ENCODE assay signal across 8 cellular contexts in the genomic region with DNA sequence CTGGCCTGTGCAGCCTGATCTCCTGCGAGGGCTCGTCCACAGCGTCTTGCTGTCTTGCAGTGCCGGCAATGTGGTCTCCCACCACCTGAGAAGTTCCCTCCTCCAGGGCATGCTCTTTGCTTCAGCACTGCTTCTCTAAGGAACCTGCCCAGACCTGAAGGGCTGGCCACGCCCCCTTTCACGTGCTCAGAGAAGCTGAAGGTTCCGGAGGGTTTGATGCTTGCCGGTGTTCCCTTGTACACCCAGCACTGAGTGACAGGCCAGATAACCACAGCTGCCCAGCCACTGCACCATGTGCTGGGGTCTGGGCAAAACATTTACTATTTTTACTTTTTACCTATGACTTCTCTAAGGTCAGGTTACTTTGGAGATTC. TPM values are rescaled to one million over a fixed set of nuclear protein-coding genes. Genes with fewer than 3 reads are reported as not detected.
DNase-seq lines count a peak whose midpoint lies in the region; ATAC-seq lines count a peak whose summit lies in the region.

No MANE protein-coding gene starts in this region.

- peaks cover 5% of the 10 kb centered on the region for H3K79me1 ChIP-seq in trophoblast cell (ENCODE audit: low read length)

- H3K36me3 ChIP-seq in effector memory CD4-positive, alpha-beta T cell (ENCODE audit: control insufficient read depth, insufficient read depth, low read length): peaks cover 16% of the 10 kb centered on the region
- H3K36me3 ChIP-seq in trophoblast cell (ENCODE audit: control insufficient read depth in 1 of 2, insufficient read depth in 2 of 2, low read length in 2 of 2): peaks cover 16 to 17% of the 10 kb centered on the region in 2 experiments

- no peak overlapping the region for H3K4me3 ChIP-seq in effector memory CD4-positive, alpha-beta T cell (ENCODE audit: insufficient read depth, low read depth, low read length, poor library complexity, severe bottlenecking)
- no peak overlapping the region for H3K4me3 ChIP-seq in trophoblast cell (ENCODE audit: low read depth, low read length)

- no peak overlapping the region for H2BK12ac ChIP-seq in trophoblast cell (ENCODE audit: low read length)

- H3K4me1 ChIP-seq in effector memory CD4-positive, alpha-beta T cell (ENCODE audit: control insufficient read depth, insufficient read depth, low read length, poor library complexity, severe bottlenecking): peaks cover 21% of the 10 kb centered on the region
- peaks cover 11 to 14% of the 10 kb centered on the region in 2 experiments for H3K4me1 ChIP-seq in trophoblast cell (ENCODE audit: control insufficient read depth in 1 of 2, insufficient read depth in 2 of 2, low read length in 2 of 2)

- H3K4me2 ChIP-seq in trophoblast cell (ENCODE audit: low read length): peak overlapping the region; percentile 21

- ATAC-seq in HG03354 (IDR thresholded peaks at IDR 0.05; ENCODE audit: poor library complexity, severe bottlenecking, unreplicated experiment) (no peak), HG02623 (IDR thresholded peaks at IDR 0.05; ENCODE audit: unreplicated experiment) (no peak)

- H3K79me2 ChIP-seq in trophoblast cell (ENCODE audit: control insufficient read depth, insufficient read depth, low read length, poor library complexity): peaks cover 12% of the 10 kb centered on the region

- no peak overlapping the region for H2AFZ ChIP-seq in trophoblast cell (ENCODE audit: insufficient read depth, low read length, poor library complexity)

- H2BK120ac ChIP-seq in trophoblast cell (ENCODE audit: insufficient read depth, low read length, poor library complexity): no peak overlapping the region

- H3K4ac ChIP-seq in trophoblast cell (ENCODE audit: low read depth, low read length): no peak overlapping the region

- no peak overlapping the region for H3K23ac ChIP-seq in trophoblast cell (ENCODE audit: low read length)

- H2AK5ac ChIP-seq in trophoblast cell (ENCODE audit: low read length): no peak overlapping the region

- H4K12ac ChIP-seq in trophoblast cell (ENCODE audit: low read depth, low read length): no peak overlapping the region

- H3K9ac ChIP-seq in trophoblast cell (ENCODE audit: low read length): no peak overlapping the region

- no CpG with 5 or more reads among the region's 8 CpGs for WGBS in trophoblast cell (ENCODE audit: extremely low coverage, insufficient coverage, insufficient read length)

- H2BK5ac ChIP-seq in trophoblast cell (ENCODE audit: low read depth, low read length, poor library complexity): no peak overlapping the region

- H3K14ac ChIP-seq in trophoblast cell (ENCODE audit: low read length): no peak overlapping the region

- H3K27ac ChIP-seq in effector memory CD4-positive, alpha-beta T cell (ENCODE audit: insufficient read depth, low read length, poor library complexity, severe bottlenecking): no peak overlapping the region
- no peak overlapping the region for H3K27ac ChIP-seq in trophoblast cell (ENCODE audit: low read depth, low read length)

- no peak overlapping the region for H4K8ac ChIP-seq in trophoblast cell (ENCODE audit: low read depth, low read length)

- no peak overlapping the region for H3K18ac ChIP-seq in trophoblast cell (ENCODE audit: low read length)

- no peak overlapping the region for H4K91ac ChIP-seq in trophoblast cell (ENCODE audit: low read depth, low read length)

- H3K27me3 ChIP-seq in effector memory CD4-positive, alpha-beta T cell (replicated peaks; ENCODE audit: control insufficient read depth, insufficient read depth, low read length, poor library complexity, severe bottlenecking): no peaks in the 10 kb centered on the region
- no peaks in the 10 kb centered on the region for H3K27me3 ChIP-seq in trophoblast cell (ENCODE audit: insufficient read depth, low read length)

- no peaks in the 10 kb centered on the region for H3K9me3 ChIP-seq in effector memory CD4-positive, alpha-beta T cell (ENCODE audit: control insufficient read depth, low read length)
- H3K9me3 ChIP-seq in trophoblast cell (ENCODE audit: insufficient read depth, low read depth, low read length): peaks cover 1% of the 10 kb centered on the region

- peak; percentile 56 for DNase-seq in NCI-H146 (lab: John Stamatoyannopoulos, UW)
- no peak for DNase-seq in NCI-H146 treated with DMSO at 0.1 percent for 48 hours (lab: John Stamatoyannopoulos, UW; ENCODE audit: unreplicated experiment)
- peak; percentile 72 for DNase-seq in activated CD4-positive, alpha-beta T cell treated with anti-CD3 and anti-CD28 coated beads for 48 hours
- DNase-seq in effector memory CD4-positive, alpha-beta T cell: peak; percentile 40 to 56 (median 49)
- DNase-seq in trophoblast cell: peak; percentile 95 to 96
- DNase-seq in hepatic stellate cell (ENCODE audit: low spot score): no peak

RNA-seq across cellular contexts. Expression of a gene that starts 1.7 kb away (rescaled TPM):
- polyA plus RNA-seq in trophoblast cell (2013): 18.1 and 18.4 TPM in 2 replicates

RNA-seq across cellular contexts. Expression of a gene that starts 26.1 kb away (rescaled TPM):
- polyA plus RNA-seq in trophoblast cell (2013): 19.5 and 19.6 TPM in 2 replicates

RNA-seq across cellular contexts. Expression of a gene that starts 48.7 kb away (rescaled TPM):
- polyA plus RNA-seq in trophoblast cell (2013): 21.7 and 22.9 TPM in 2 replicates

Comparison
In these comparisons a context has a peak if more than half of its experiments do, and no peak if none do; other contexts are left out.
1. DNase-seq: peak in NCI-H146 (single experiment), activated CD4-positive, alpha-beta T cell treated with anti-CD3 and anti-CD28 coated beads for 48 hours (single experiment), effector memory CD4-positive, alpha-beta T cell (3 of 3) and trophoblast cell (2 of 2); none in NCI-H146 treated with DMSO at 0.1 percent for 48 hours (single experiment) and hepatic stellate cell (single experiment).